In genomic region chr14:70982204-70982603, GRCh38 we compare ENCODE assay signal across 13 cellular contexts.
DNase-seq lines count a peak whose midpoint lies in the region; FAIRE-seq and TF ChIP-seq lines count a peak whose summit lies in the region.
"Had no signal": no experiment of that assay in that cellular context is flagged by ENCODE, and none has a peak within 500 bp of the region (broad histone marks: within the 10 kb centered on the region; RNA-seq: fewer than 3 reads in every experiment).

No MANE protein-coding gene starts in this region.

- POLR2A ChIA-PET in endothelial cell of umbilical vein (lab: Charles Lee), result interaction anchor here (0.7 kb wide), 1 partner anchor 16 kb away, joined by 3 read pairs; no protein-coding TSS in a partner anchor

- H2AFZ ChIP-seq in ACC112 (ENCODE audit: low read length, unreplicated experiment) (no peak overlapping the region), endothelial cell of umbilical vein (ENCODE audit: low read depth, low read length) (no peak overlapping the region)
- H2AFZ ChIP-seq: hepatocyte had no signal

- dilution Hi-C loops in endothelial cell of umbilical vein (cut with MboI; ENCODE audit: extremely low pct_ligation_motif_present, low sequenced_read_pairs), result no loop called here

- H3K9me1 ChIP-seq in endothelial cell of umbilical vein (replicated peaks; ENCODE audit: control insufficient read depth, extremely low read depth, insufficient read depth, low read length), result no peaks in the 10 kb centered on the region

- H3K79me2 ChIP-seq in ACC112 (ENCODE audit: control insufficient read depth, insufficient read depth, low read length, unreplicated experiment), result peaks cover 30% of the 10 kb centered on the region
- H3K79me2 ChIP-seq in endothelial cell of umbilical vein (ENCODE audit: control insufficient read depth, insufficient read depth, low read length), result peaks cover 18% of the 10 kb centered on the region

- no peaks in the 10 kb centered on the region for H3K9me3 ChIP-seq in BLaER1 treated with 17β-estradiol and CSF1 and Interleukin-3, amounts not matched to agents 10 nM and 100 nM (replicated peaks in 1 of 11)
- no peaks in the 10 kb centered on the region for H3K9me3 ChIP-seq in endothelial cell of umbilical vein (replicated peaks; ENCODE audit: control insufficient read depth, insufficient read depth, low read length)
- H3K9me3 ChIP-seq: HAP-1 had no signal

- H3K27ac ChIP-seq in ACC112 (ENCODE audit: low read depth, low read length), result peak overlapping the region; percentile 42; the same call in 1 of the 2 replicates
- H3K27ac ChIP-seq in BLaER1 treated with 17β-estradiol and CSF1 and Interleukin-3, amounts not matched to agents 10 nM and 100 nM, result peak overlapping the region in 9 of 11 experiments; percentile 23 to 69 (median 38); a peak in 15 of 22 replicates
- H3K27ac ChIP-seq in endothelial cell of umbilical vein (ENCODE audit: insufficient read depth, low read depth, low read length), result peak overlapping the region; percentile 18
- H3K27ac ChIP-seq: hepatocyte had no signal

- no peak for TF ChIP-seq CTCF in endothelial cell of umbilical vein (IDR thresholded peaks at IDR 0.05; ENCODE audit: extremely low read depth in 1 of 2, insufficient read depth in 1 of 2, low read depth in 1 of 2, low read length in 2 of 2)

- intact Hi-C loops in endothelial cell of umbilical vein (cut with micrococcal nuclease), result no loop called here

- FAIRE-seq in endothelial cell of umbilical vein (lab: Jason Lieb, UNC), result no peak

- peaks cover 16% of the 10 kb centered on the region for H3K4me1 ChIP-seq in ACC112 (ENCODE audit: control insufficient read depth, insufficient read depth, low read length, unreplicated experiment)
- peaks cover 12 to 27% (median 22%) of the 10 kb centered on the region in 10 experiments; a peak in 19 of 20 replicates for H3K4me1 ChIP-seq in BLaER1 treated with 17β-estradiol and CSF1 and Interleukin-3, amounts not matched to agents 10 nM and 100 nM
- peaks cover 18% of the 10 kb centered on the region for H3K4me1 ChIP-seq in endothelial cell of umbilical vein (ENCODE audit: control insufficient read depth, extremely low read depth, insufficient read depth, low read length)

- DNase-seq in NOMO-1 treated with DMSO at 0.1 percent for 48 hours (lab: John Stamatoyannopoulos, UW; ENCODE audit: unreplicated experiment) (peak; percentile 52), endothelial cell of umbilical vein (ENCODE audit: low read depth, low spot score) (peak; percentile 31), retina (no peak), NCI-H128 (lab: John Stamatoyannopoulos, UW; ENCODE audit: unreplicated experiment) (no peak), UCSD-AML1 (lab: John Stamatoyannopoulos, UW; ENCODE audit: unreplicated experiment) (no peak)
- DNase-seq: activated CD4-positive, CD25-positive, alpha-beta regulatory T cell treated with anti-CD3 and anti-CD28 coated beads, Interleukin-2, amount 50 U/mL, for 72 hours; kidney glomerular epithelial cell; NCI-H1694; NCI-H526 had no signal

- no peak overlapping the region; a peak in 1 of 22 replicates for H3K9ac ChIP-seq in BLaER1 treated with 17β-estradiol and CSF1 and Interleukin-3, amounts not matched to agents 10 nM and 100 nM
- peak overlapping the region; percentile 37 for H3K9ac ChIP-seq in endothelial cell of umbilical vein (replicated peaks; ENCODE audit: extremely low read depth, insufficient read depth, low read length)

- peak overlapping the region in 10 of 11 experiments; percentile 10 to 57 (median 40); a peak in 15 of 22 replicates for H3K4me2 ChIP-seq in BLaER1 treated with 17β-estradiol and CSF1 and Interleukin-3, amounts not matched to agents 10 nM and 100 nM
- peak overlapping the region; percentile 94 for H3K4me2 ChIP-seq in endothelial cell of umbilical vein (ENCODE audit: insufficient read depth, low read length)
- H3K4me2 ChIP-seq: hepatocyte had no signal

- no TSS peak for BruUV-seq in endothelial cell of umbilical vein (replicated peaks; lab: Mats Ljungman, UMichigan)

- peaks cover 0 to 64% (median 0%) of the 10 kb centered on the region in 11 experiments; a peak in 9 of 22 replicates for H4K20me1 ChIP-seq in BLaER1 treated with 17β-estradiol and CSF1 and Interleukin-3, amounts not matched to agents 10 nM and 100 nM
- no peaks in the 10 kb centered on the region for H4K20me1 ChIP-seq in endothelial cell of umbilical vein (replicated peaks; ENCODE audit: control insufficient read depth, extremely low read depth, insufficient read depth, low read length)

- CTCF ChIA-PET in endothelial cell of umbilical vein (lab: Charles Lee), result interaction anchor here (1.0 to 3.4 kb wide), 7 partner anchors 10 to 165 kb away, joined by 3 to 18 read pairs (median 4); partner anchors contain the start of gene PCNX1

- 0 out of 2 replicates have a peak, but pooled peaks cover 2% of the 10 kb centered on the region for H3K36me3 ChIP-seq in ACC112 (ENCODE audit: insufficient read depth, low read length)
- peaks cover 13 to 44% (median 25%) of the 10 kb centered on the region in 11 experiments for H3K36me3 ChIP-seq in BLaER1 treated with 17β-estradiol and CSF1 and Interleukin-3, amounts not matched to agents 10 nM and 100 nM
- H3K36me3 ChIP-seq in endothelial cell of umbilical vein (ENCODE audit: control insufficient read depth in 2 of 2, extremely low read depth in 1 of 2, insufficient read depth in 2 of 2, low read length in 2 of 2), result peaks cover 2 to 10% of the 10 kb centered on the region in 2 experiments

- H3K4me3 ChIP-seq in ACC112 (ENCODE audit: low read depth, low read length) (no peak overlapping the region), endothelial cell of umbilical vein (replicated peaks in 1 of 3; ENCODE audit: insufficient read depth in 1 of 3, low read depth in 1 of 3, low read length in 3 of 3) (peak overlapping the region in 1 of 3 experiments; percentile 10)
- H3K4me3 ChIP-seq in BLaER1 treated with 17β-estradiol and CSF1 and Interleukin-3, amounts not matched to agents 10 nM and 100 nM, result no peak overlapping the region
- H3K4me3 ChIP-seq: HAP-1, hepatocyte had no signal

- TF ChIP-seq POLR2A in endothelial cell of umbilical vein (IDR thresholded peaks at IDR 0.05; ENCODE audit: low read depth, low read length), result no peak

- H3K27me3 ChIP-seq in ACC112 (ENCODE audit: insufficient read depth, low read length), result no peaks in the 10 kb centered on the region
- H3K27me3 ChIP-seq in BLaER1 treated with 17β-estradiol and CSF1 and Interleukin-3, amounts not matched to agents 10 nM and 100 nM, result no peaks in the 10 kb centered on the region
- H3K27me3 ChIP-seq in endothelial cell of umbilical vein (ENCODE audit: control insufficient read depth in 2 of 2, insufficient read depth in 2 of 2, low read length in 2 of 2), result no peaks in the 10 kb centered on the region
- H3K27me3 ChIP-seq: hepatocyte had no signal

TF ChIP-seq in endothelial cell of umbilical vein, 7 proteins besides CTCF, POLR2A, EP300 and RAD21:
- no peak for TF ChIP-seq GATA2 (IDR thresholded peaks at IDR 0.05; ENCODE audit: insufficient read depth, insufficient read length, low read depth, low read length)
- no peak for TF ChIP-seq FOS (IDR thresholded peaks at IDR 0.05; ENCODE audit: borderline replicate concordance, insufficient read depth, low read length)
- no peak for TF ChIP-seq EZH2 (IDR thresholded peaks at IDR 0.05; ENCODE audit: borderline replicate concordance, low read depth, low read length, severe bottlenecking)
- TF ChIP-seq POLR2AphosphoS5 (IDR thresholded peaks at IDR 0.05; ENCODE audit: insufficient read depth, low read depth, low read length), result no peak
- TF ChIP-seq MYC (IDR thresholded peaks at IDR 0.05; ENCODE audit: low read depth, low read length), result no peak
- no peak for TF ChIP-seq MAX (IDR thresholded peaks at IDR 0.05; ENCODE audit: insufficient read depth, insufficient read length)
- no peak for TF ChIP-seq JUN (IDR thresholded peaks at IDR 0.05; ENCODE audit: borderline replicate concordance, insufficient read depth, insufficient read length, low read depth)
TF ChIP-seq in endothelial cell of umbilical vein: peak in this region for 0.

Comparison
In these comparisons a context has a peak if more than half of its experiments do, and no peak if none do; other contexts are left out.
1. DNase-seq: peak in NOMO-1 treated with DMSO at 0.1 percent for 48 hours (single experiment) and endothelial cell of umbilical vein (single experiment); none in retina (single experiment), NCI-H128 (single experiment) and UCSD-AML1 (single experiment).
2. Peak in every context shown above with its lines, with median percentiles within 50 percentile points of each other: H3K27ac ChIP-seq.